Comparison of ENCODE assay signal across 8 cellular contexts in genomic region chr19:45467115-45467455, GRCh38. TPM values are rescaled to one million over a fixed set of nuclear protein-coding genes. Genes with fewer than 3 reads are reported as not detected.
DNase-seq lines count a peak whose midpoint lies in the region; ATAC-seq, FAIRE-seq and TF ChIP-seq lines count a peak whose summit lies in the region.

No MANE protein-coding gene starts in this region.

- intact Hi-C loops in body of pancreas (cut with DNase I), result no loop called here
- intact Hi-C loops in posterior cingulate gyrus (cut with DNase I), result no loop called here

- WGBS in A549 (ENCODE audit: missing lambda C conversion rate), result 1% methylated on average over 11 of the region's 11 CpGs
- 1 to 2% methylated on average over 11 of the region's 11 CpGs for WGBS in body of pancreas, 2 donors
- WGBS in mesendoderm (ENCODE audit: extremely low coverage, insufficient coverage, low lambda C conversion rate), result no CpG with 5 or more reads among the region's 11 CpGs

- POLR2A ChIA-PET in A549 (lab: Yijun Ruan, JAX) (interaction anchor here (0.5 to 3.5 kb wide), 9 partner anchors 11 to 1710 kb away, joined by 3 to 40 read pairs (median 9); partner anchors contain the start of genes ERCC1 and PPM1N), HEK293 (lab: Yijun Ruan, JAX) (interaction anchor here (1.0 to 3.1 kb wide), 11 partner anchors 9 to 202 kb away, joined by 3 to 52 read pairs (median 6); no protein-coding TSS in a partner anchor)

- TF ChIP-seq POLR2A in A549 (IDR thresholded peaks at IDR 0.05; ENCODE audit: low read length), result no peak
- TF ChIP-seq POLR2A in body of pancreas (IDR thresholded peaks at IDR 0.05), result no peak

- H3K79me1 ChIP-seq in mesendoderm (ENCODE audit: low read length), result no peaks in the 10 kb centered on the region

- CTCF ChIA-PET in A549 (lab: Yijun Ruan, JAX), result interaction anchor here (1.0 to 33.4 kb wide), 8 partner anchors 11 to 63 kb away, joined by 3 to 1883 read pairs (median 16); partner anchors contain the start of genes ERCC1, PPP1R13L and RTN2
- CTCF ChIA-PET in HEK293 (lab: Yijun Ruan, JAX), result interaction anchor here (0.6 to 7.6 kb wide), 9 partner anchors 11 to 296 kb away, joined by 3 to 86 read pairs (median 3); partner anchors contain the start of gene GIPR

- H3K4me2 ChIP-seq in A549 (peak overlapping the region; percentile 96), mesendoderm (ENCODE audit: low read length) (peak overlapping the region; percentile 96)

- H4K8ac ChIP-seq in mesendoderm (ENCODE audit: low read depth, low read length), result no peak overlapping the region

- no peak for FAIRE-seq in A549 (lab: Jason Lieb, UNC)

- TF ChIP-seq EP300 in A549 (IDR thresholded peaks at IDR 0.05), result no peak

- no peak overlapping the region for H3K18ac ChIP-seq in mesendoderm (ENCODE audit: low read length)

- peak overlapping the region; percentile 73 for H3K9ac ChIP-seq in mesendoderm (ENCODE audit: low read length)

- H3K4me1 ChIP-seq in A549 (peaks cover 24% of the 10 kb centered on the region), HEK293 (ENCODE audit: control insufficient read depth, insufficient read depth, low read length) (peaks cover 5% of the 10 kb centered on the region; the same call in 1 of the 2 replicates), body of pancreas (peaks cover 25% of the 10 kb centered on the region), mesendoderm (ENCODE audit: control insufficient read depth, low read depth, low read length) (peaks cover 1% of the 10 kb centered on the region)

- H3K4me3 ChIP-seq in A549 (peak overlapping the region; percentile 58), HEK293 (ENCODE audit: low read depth, low read length) (peak overlapping the region; percentile 38), body of pancreas (no peak overlapping the region), mesendoderm (ENCODE audit: low read length) (peak overlapping the region; percentile 53)

- DNase-seq in A549 (ENCODE audit: low read depth in 1 of 2, low spot score in 1 of 2), result no peak
- DNase-seq in body of pancreas, result no peak
- peak; percentile 46 for DNase-seq in mesendoderm
- DNase-seq in HPDE6-E6E7 (ENCODE audit: extremely low spot score), result no peak
- no peak for DNase-seq in posterior cingulate gyrus
- DNase-seq in NCI-H2171 treated with DMSO at 0.1 percent for 48 hours (lab: John Stamatoyannopoulos, UW), result no peak

- peak overlapping the region; percentile 79 for H3K56ac ChIP-seq in mesendoderm (ENCODE audit: low read length)

- H3K27ac ChIP-seq in A549, result peak overlapping the region in 1 of 2 experiments; percentile 60; a peak in 3 of 6 replicates
- no peak overlapping the region for H3K27ac ChIP-seq in HEK293 (ENCODE audit: extremely low read depth, low read depth, low read length)
- H3K27ac ChIP-seq in body of pancreas, result peak overlapping the region; percentile 77 to 97 (median 93)
- no peak overlapping the region for H3K27ac ChIP-seq in mesendoderm (ENCODE audit: low read depth, low read length)

- H2AK5ac ChIP-seq in mesendoderm (ENCODE audit: low read length), result no peak overlapping the region

- H2BK120ac ChIP-seq in mesendoderm (ENCODE audit: low read depth, low read length), result no peak overlapping the region

- no peak overlapping the region for H4K5ac ChIP-seq in mesendoderm (ENCODE audit: low read length)

- H3K9me3 ChIP-seq in A549, result no peaks in the 10 kb centered on the region
- H3K9me3 ChIP-seq in HEK293 (ENCODE audit: control insufficient read depth, insufficient read depth, low read depth, low read length), result no peaks in the 10 kb centered on the region
- H3K9me3 ChIP-seq in body of pancreas, result no peaks in the 10 kb centered on the region

- ATAC-seq in A549, result no peak
- no peak for ATAC-seq in body of pancreas
- ATAC-seq in GM19455 (IDR thresholded peaks at IDR 0.05; ENCODE audit: unreplicated experiment), result no peak

- H3K36me3 ChIP-seq in HEK293 (ENCODE audit: control insufficient read depth in 2 of 2, insufficient read depth in 1 of 2, low read length in 2 of 2), result no peaks in the 10 kb centered on the region
- H3K36me3 ChIP-seq in body of pancreas (replicated peaks in 1 of 2; ENCODE audit: insufficient read depth in 1 of 2, low read depth in 2 of 2), result no peaks in the 10 kb centered on the region
- H3K36me3 ChIP-seq in mesendoderm (ENCODE audit: control insufficient read depth, insufficient read depth, low read length), result no peaks in the 10 kb centered on the region

- no peak overlapping the region for H3K4ac ChIP-seq in mesendoderm (ENCODE audit: low read depth, low read length)

- H3K27me3 ChIP-seq in body of pancreas (no peaks in the 10 kb centered on the region), mesendoderm (ENCODE audit: insufficient read depth, low read length, poor library complexity) (no peaks in the 10 kb centered on the region)

- H2BK5ac ChIP-seq in mesendoderm (ENCODE audit: low read length), result no peak overlapping the region

- TF ChIP-seq CTCF in A549 (IDR thresholded peaks at IDR 0.05) (no peak; the same call in 2 of the 3 replicates), HEK293 (tag by site-specific recombination; IDR thresholded peaks at IDR 0.05) (peak; percentile 49), body of pancreas (IDR thresholded peaks at IDR 0.05) (peak in 1 of 7 experiments; percentile 8)

- no peak overlapping the region for H2BK15ac ChIP-seq in mesendoderm (replicated peaks; ENCODE audit: low read depth)

- H3K23ac ChIP-seq in mesendoderm (ENCODE audit: low read length), result no peak overlapping the region

- no peak for TF ChIP-seq RAD21 in A549 (conservative IDR thresholded peaks at IDR 0.05 in 1 of 2, IDR thresholded peaks at IDR 0.05 in 1 of 2)

- no peaks in the 10 kb centered on the region for H3K79me2 ChIP-seq in mesendoderm (ENCODE audit: control insufficient read depth, insufficient read depth, low read length)

TF ChIP-seq in A549, 52 proteins besides CTCF, POLR2A, EP300 and RAD21 (continues in another document):
- TF ChIP-seq CHD4 (IDR thresholded peaks at IDR 0.05; ENCODE audit: borderline replicate concordance), result peak; percentile 54; the same call in 1 of the 2 replicates

TF ChIP-seq in HEK293, 187 proteins besides CTCF, POLR2A, EP300 and RAD21 (continues in another document):
- TF ChIP-seq YY1 (tag by site-specific recombination; IDR thresholded peaks at IDR 0.05), result no peak
- TF ChIP-seq ZNF2 (tag by site-specific recombination; IDR thresholded peaks at IDR 0.05), result no peak
- TF ChIP-seq AEBP2 (tag by site-specific recombination; IDR thresholded peaks at IDR 0.05; ENCODE audit: borderline replicate concordance), result no peak
- peak; percentile 23; the same call in 1 of the 2 replicates for TF ChIP-seq ZBTB17 (tag by site-specific recombination; IDR thresholded peaks at IDR 0.05)

RNA-seq across cellular contexts. Expression of gene FOSB, which starts 0.7 kb away (rescaled TPM):
- 27.9 and 48.8 TPM in 2 replicates for polyA plus RNA-seq in A549 (2011; rRNA removed)
- polyA plus RNA-seq in A549 (2012; cell fraction: cytosol; rRNA removed), result 90.2 and 102 TPM in 2 replicates
- 424 and 553 TPM in 2 replicates for polyA plus RNA-seq in A549 (2012; cell fraction: nucleus; rRNA removed)
- polyA plus RNA-seq in A549 (2017; fragmentation: RNase III; extraction: RNeasy Plus Mini Kit Qiagen cat#74134 plus additional on column Dnase treatment), result 0.57 to 0.65 TPM (median 0.58 TPM) in 3 replicates
- polyA minus RNA-seq in A549 (2011; rRNA and poly(A)+ RNA removed), result 82.7 and 141 TPM in 2 replicates
- total RNA-seq in body of pancreas, result 10 to 100 TPM in 1 of 2 donors, 1 to 10 TPM in 1; 4.2 to 84.7 TPM
- 0.29 TPM for polyA plus RNA-seq in mesendoderm (2013, experiment 1 of 2)
- 0.34 TPM for polyA plus RNA-seq in mesendoderm (2013, experiment 2 of 2)

RNA-seq across cellular contexts. Expression of gene RTN2, which starts 29.8 kb away (rescaled TPM):
- polyA plus RNA-seq in A549 (2011; rRNA removed), result 4.7 and 5.3 TPM in 2 replicates
- polyA plus RNA-seq in A549 (2012; cell fraction: cytosol; rRNA removed), result 4.7 and 7.4 TPM in 2 replicates
- 5.4 and 5.8 TPM in 2 replicates for polyA plus RNA-seq in A549 (2012; cell fraction: nucleus; rRNA removed)
- 6.3 to 9.0 TPM (median 8.1 TPM) in 3 replicates for polyA plus RNA-seq in A549 (2017; fragmentation: RNase III; extraction: RNeasy Plus Mini Kit Qiagen cat#74134 plus additional on column Dnase treatment)
- polyA minus RNA-seq in A549 (2011; rRNA and poly(A)+ RNA removed), result 6.7 and 10.8 TPM in 2 replicates
- total RNA-seq in body of pancreas, result 1 to 10 TPM; 2.9 to 5.6 TPM
- 17.1 TPM for polyA plus RNA-seq in mesendoderm (2013, experiment 1 of 2)
- 17.0 TPM for polyA plus RNA-seq in mesendoderm (2013, experiment 2 of 2)

RNA-seq across cellular contexts. Expression of gene PPM1N, which starts 31.2 kb away (rescaled TPM):
- polyA plus RNA-seq in A549 (2011; rRNA removed) (9.2 and 9.8 TPM in 2 replicates), A549 (2017; fragmentation: RNase III; extraction: RNeasy Plus Mini Kit Qiagen cat#74134 plus additional on column Dnase treatment) (6.6 to 11.2 TPM (median 10.5 TPM) in 3 replicates)
- polyA plus RNA-seq in A549 (2012; cell fraction: cytosol; rRNA removed), result 8.9 and 11.1 TPM in 2 replicates
- 6.6 TPM in 2 replicates for polyA plus RNA-seq in A549 (2012; cell fraction: nucleus; rRNA removed)
- 1.2 and 1.5 TPM in 2 replicates for polyA minus RNA-seq in A549 (2011; rRNA and poly(A)+ RNA removed)
- total RNA-seq in body of pancreas, result not detected
- polyA plus RNA-seq in mesendoderm (2013, experiment 1 of 2), result 12.4 TPM
- 12.1 TPM for polyA plus RNA-seq in mesendoderm (2013, experiment 2 of 2)

RNA-seq across cellular contexts. Expression of gene VASP, which starts 40.2 kb away (rescaled TPM):
- polyA plus RNA-seq in A549 (2011; rRNA removed) (59.1 and 64.5 TPM in 2 replicates), A549 (2017; fragmentation: RNase III; extraction: RNeasy Plus Mini Kit Qiagen cat#74134 plus additional on column Dnase treatment) (83.8 to 94.6 TPM (median 94.3 TPM) in 3 replicates)
- 58.8 and 103 TPM in 2 replicates for polyA plus RNA-seq in A549 (2012; cell fraction: cytosol; rRNA removed)
- polyA plus RNA-seq in A549 (2012; cell fraction: nucleus; rRNA removed), result 93.7 and 118 TPM in 2 replicates
- 72.4 and 90.8 TPM in 2 replicates for polyA minus RNA-seq in A549 (2011; rRNA and poly(A)+ RNA removed)
- 10 to 100 TPM; 27.0 to 29.7 TPM for total RNA-seq in body of pancreas
- polyA plus RNA-seq in mesendoderm (2013, experiment 1 of 2), result 116 TPM
- polyA plus RNA-seq in mesendoderm (2013, experiment 2 of 2), result 114 TPM

RNA-seq across cellular contexts. Expression of gene ERCC1, which starts 43.4 kb away (rescaled TPM):
- polyA plus RNA-seq in A549 (2011; rRNA removed) (81.7 and 109 TPM in 2 replicates), A549 (2017; fragmentation: RNase III; extraction: RNeasy Plus Mini Kit Qiagen cat#74134 plus additional on column Dnase treatment) (89.7 to 97.6 TPM (median 93.0 TPM) in 3 replicates)
- 165 and 195 TPM in 2 replicates for polyA plus RNA-seq in A549 (2012; cell fraction: cytosol; rRNA removed)
- polyA plus RNA-seq in A549 (2012; cell fraction: nucleus; rRNA removed), result 178 and 201 TPM in 2 replicates
- 175 and 210 TPM in 2 replicates for polyA minus RNA-seq in A549 (2011; rRNA and poly(A)+ RNA removed)
- total RNA-seq in body of pancreas, result 10 to 100 TPM; 91.3 to 97.9 TPM
- polyA plus RNA-seq in mesendoderm (2013, experiment 1 of 2), result 41.5 TPM
- polyA plus RNA-seq in mesendoderm (2013, experiment 2 of 2), result 39.9 TPM

Comparison
In these comparisons a context has a peak if more than half of its experiments do, and no peak if none do; other contexts are left out.
1. H3K27ac ChIP-seq: peak in body of pancreas (4 of 4); none in HEK293 (single experiment) and mesendoderm (single experiment).
2. H3K4me3 ChIP-seq: peak in A549 (single experiment), HEK293 (single experiment) and mesendoderm (single experiment); none in body of pancreas (0 of 2).
3. Of the 5 proteins assayed by ChIP-seq in both HEK293 and A549: peak only in HEK293: CTCF; only in A549: none; in both: none; in neither: 4.